Comparison of ENCODE assay signal across 25 cellular contexts in genomic region chr6:36116066-36116465, GRCh38. TPM values are rescaled to one million over a fixed set of nuclear protein-coding genes. Genes with fewer than 3 reads are reported as not detected.
DNase-seq lines count a peak whose midpoint lies in the region; TF ChIP-seq lines count a peak whose summit lies in the region.
"Had no signal": no experiment of that assay in that cellular context is flagged by ENCODE, and none has a peak within 500 bp of the region (broad histone marks: within the 10 kb centered on the region; RNA-seq: fewer than 3 reads in every experiment).

No MANE protein-coding gene starts in this region.

- H3F3A ChIP-seq in MM.1S (ENCODE audit: insufficient read depth, low read length) = peaks cover 4% of the 10 kb centered on the region

- DNase-seq in T-helper 1 cell = no peak
- no peak for DNase-seq in MM.1S
- no peak for DNase-seq in immature natural killer cell
- no peak for DNase-seq in Peyer's patch
- DNase-seq in activated gamma-delta T cell treated with Interleukin-2 at 50 U/mL for 16 hours = no peak
- no peak for DNase-seq in pons (ENCODE audit: low spot score)
- DNase-seq: activated naive CD4-positive, alpha-beta T cell treated with anti-CD3 and anti-CD28 coated beads, Interleukin-2, amount 50 U/mL, for 16 hours; activated T-cell treated with anti-CD3 and anti-CD28 coated beads, Interleukin-2, amount 50 U/mL, for 72 hours; Caco-2; DND-41; NCI-H1694 treated with DMSO at 0.1 percent for 48 hours; NCI-H2171 treated with DMSO at 0.1 percent for 48 hours; NCI-H524 treated with DMSO at 0.1 percent for 48 hours; posterior cingulate gyrus; T-helper 9 cell had no signal

- H3K27ac Mint-ChIP-seq in T-helper 1 cell treated with Interleukin-12 subunit alpha and Interleukin-12 subunit beta and Interleukin-4 antibody, amounts not matched to agents 30 μg/mL and 1 μg/mL, for 36 hours = peak overlapping the region; percentile 31
- peak overlapping the region in 5 of 6 donors; percentile 67 to 99 (median 74) for H3K27ac Mint-ChIP-seq in immature natural killer cell
- H3K27ac Mint-ChIP-seq: activated T-cell treated with anti-CD3 and anti-CD28 coated beads, Interleukin-2, amount 50 U/mL, for 72 hours; dendritic cell treated with granulocyte-macrophage colony-stimulating factor and Interleukin-4, amounts not matched to agents 40 ng/mL and 50 ng/mL, for 4 days; stimulated activated naive CD8-positive, alpha-beta T cell treated with anti-CD3 and anti-CD28 coated beads, Interleukin-15, Interleukin-2, amounts not matched to agents 100 ng/mL and 50 ng/mL, for 24 hours had no signal

- no peaks in the 10 kb centered on the region for H3K9me3 Mint-ChIP-seq in T-helper 1 cell treated with Interleukin-12 subunit alpha and Interleukin-12 subunit beta and Interleukin-4 antibody, amounts not matched to agents 30 μg/mL and 1 μg/mL, for 36 hours
- H3K9me3 Mint-ChIP-seq in immature natural killer cell = no peaks in the 10 kb centered on the region
- H3K9me3 Mint-ChIP-seq: activated T-cell treated with anti-CD3 and anti-CD28 coated beads, Interleukin-2, amount 50 U/mL, for 72 hours; dendritic cell treated with granulocyte-macrophage colony-stimulating factor and Interleukin-4, amounts not matched to agents 40 ng/mL and 50 ng/mL, for 4 days; neural crest cell; stimulated activated naive CD8-positive, alpha-beta T cell treated with anti-CD3 and anti-CD28 coated beads, Interleukin-15, Interleukin-2, amounts not matched to agents 100 ng/mL and 50 ng/mL, for 24 hours had no signal

- H3K4me3 ChIP-seq in BLaER1 treated with 17β-estradiol and CSF1 and Interleukin-3, amounts not matched to agents 10 nM and 100 nM = no peak overlapping the region
- no peak overlapping the region for H3K4me3 ChIP-seq in MM.1S (ENCODE audit: low read length)
- no peak overlapping the region for H3K4me3 ChIP-seq in Peyer's patch
- H3K4me3 ChIP-seq: ascending aorta, right lobe of liver, tibial artery had no signal

- peaks cover 7 to 38% (median 20%) of the 10 kb centered on the region in 11 experiments for H3K36me3 ChIP-seq in BLaER1 treated with 17β-estradiol and CSF1 and Interleukin-3, amounts not matched to agents 10 nM and 100 nM
- no peaks in the 10 kb centered on the region for H3K36me3 ChIP-seq in MM.1S (replicated peaks; ENCODE audit: insufficient read depth, low read length)
- H3K36me3 ChIP-seq in Peyer's patch = peaks cover 0 to 9% (median 0%) of the 10 kb centered on the region in 3 donors

- no peak overlapping the region for H3K27ac ChIP-seq in BLaER1 treated with 17β-estradiol and CSF1 and Interleukin-3, amounts not matched to agents 10 nM and 100 nM
- H3K27ac ChIP-seq in MM.1S (ENCODE audit: low read length) (no peak overlapping the region), Peyer's patch (peak overlapping the region in 1 of 4 donors; percentile 64)
- H3K27ac ChIP-seq: 22Rv1, ascending aorta, right lobe of liver, tibial artery had no signal

- no peak overlapping the region for H2AFZ ChIP-seq in MM.1S (ENCODE audit: low read length)

- no peak for TF ChIP-seq CTCF in MM.1S (IDR thresholded peaks at IDR 0.05; ENCODE audit: low read length)
- TF ChIP-seq CTCF in Peyer's patch (IDR thresholded peaks at IDR 0.05) = no peak

- H4K20me1 ChIP-seq in BLaER1 treated with 17β-estradiol and CSF1 and Interleukin-3, amounts not matched to agents 10 nM and 100 nM = peaks cover 0 to 9% (median 0%) of the 10 kb centered on the region in 11 experiments; a peak in 2 of 22 replicates
- no peaks in the 10 kb centered on the region for H4K20me1 ChIP-seq in MM.1S (ENCODE audit: insufficient read depth, low read length)

- H3K9me2 ChIP-seq in MM.1S (replicated peaks; ENCODE audit: insufficient read depth, low read length) = no peaks in the 10 kb centered on the region

- H3K79me2 ChIP-seq in MM.1S (ENCODE audit: low read length) = no peaks in the 10 kb centered on the region

- H3K9ac ChIP-seq in BLaER1 treated with 17β-estradiol and CSF1 and Interleukin-3, amounts not matched to agents 10 nM and 100 nM = no peak overlapping the region
- H3K9ac ChIP-seq in MM.1S (ENCODE audit: low read length) = no peak overlapping the region

- H3K27me3 Mint-ChIP-seq in T-helper 1 cell treated with Interleukin-12 subunit alpha and Interleukin-12 subunit beta and Interleukin-4 antibody, amounts not matched to agents 30 μg/mL and 1 μg/mL, for 36 hours (ENCODE audit: low read depth) = no peaks in the 10 kb centered on the region
- peaks cover 6 to 18% (median 8%) of the 10 kb centered on the region in 3 donors for H3K27me3 Mint-ChIP-seq in immature natural killer cell (ENCODE audit: low read depth in 3 of 3)
- H3K27me3 Mint-ChIP-seq: dendritic cell treated with granulocyte-macrophage colony-stimulating factor and Interleukin-4, amounts not matched to agents 40 ng/mL and 50 ng/mL, for 4 days; stimulated activated naive CD8-positive, alpha-beta T cell treated with anti-CD3 and anti-CD28 coated beads, Interleukin-15, Interleukin-2, amounts not matched to agents 100 ng/mL and 50 ng/mL, for 24 hours had no signal

- peaks cover 69 to 95% (median 81%) of the 10 kb centered on the region in 10 experiments for H3K4me1 ChIP-seq in BLaER1 treated with 17β-estradiol and CSF1 and Interleukin-3, amounts not matched to agents 10 nM and 100 nM
- peaks cover 48% of the 10 kb centered on the region for H3K4me1 ChIP-seq in MM.1S (ENCODE audit: low read length)
- H3K4me1 ChIP-seq in Peyer's patch = peaks cover under 1 to 18% (median 12%) of the 10 kb centered on the region in 4 donors
- H3K4me1 ChIP-seq: ascending aorta had no signal

- peaks cover 70% of the 10 kb centered on the region for H3K4me1 Mint-ChIP-seq in T-helper 1 cell treated with Interleukin-12 subunit alpha and Interleukin-12 subunit beta and Interleukin-4 antibody, amounts not matched to agents 30 μg/mL and 1 μg/mL, for 36 hours (ENCODE audit: low read depth)
- peaks cover 90 to 91% of the 10 kb centered on the region in 2 donors for H3K4me1 Mint-ChIP-seq in immature natural killer cell
- H3K4me1 Mint-ChIP-seq: neural crest cell had no signal

- H3K4me2 ChIP-seq in BLaER1 treated with 17β-estradiol and CSF1 and Interleukin-3, amounts not matched to agents 10 nM and 100 nM = peak overlapping the region in 6 of 11 experiments; percentile 32 to 71 (median 51); a peak in 8 of 22 replicates
- H3K4me2 ChIP-seq in MM.1S (ENCODE audit: low read depth, low read length) = peak overlapping the region; percentile 25; the same call in 1 of the 2 replicates

- TF ChIP-seq POLR2A in Peyer's patch (IDR thresholded peaks at IDR 0.05) = no peak

- H3K9me3 ChIP-seq in BLaER1 treated with 17β-estradiol and CSF1 and Interleukin-3, amounts not matched to agents 10 nM and 100 nM (replicated peaks in 1 of 11) = no peaks in the 10 kb centered on the region
- H3K9me3 ChIP-seq in MM.1S (replicated peaks; ENCODE audit: insufficient read depth, low read length) (no peaks in the 10 kb centered on the region), Peyer's patch (no peaks in the 10 kb centered on the region)
- H3K9me3 ChIP-seq: ascending aorta, Caco-2, right lobe of liver, tibial artery had no signal

- no peaks in the 10 kb centered on the region for H3K27me3 ChIP-seq in BLaER1 treated with 17β-estradiol and CSF1 and Interleukin-3, amounts not matched to agents 10 nM and 100 nM
- H3K27me3 ChIP-seq in MM.1S (replicated peaks; ENCODE audit: insufficient read depth, low read length) (no peaks in the 10 kb centered on the region), Peyer's patch (no peaks in the 10 kb centered on the region)
- H3K27me3 ChIP-seq: ascending aorta, right lobe of liver, tibial artery had no signal

- no peak overlapping the region for H3K4me3 Mint-ChIP-seq in T-helper 1 cell treated with Interleukin-12 subunit alpha and Interleukin-12 subunit beta and Interleukin-4 antibody, amounts not matched to agents 30 μg/mL and 1 μg/mL, for 36 hours
- H3K4me3 Mint-ChIP-seq in immature natural killer cell = peak overlapping the region in 4 of 5 donors; percentile 47 to 93 (median 72)
- H3K4me3 Mint-ChIP-seq: activated T-cell treated with anti-CD3 and anti-CD28 coated beads, Interleukin-2, amount 50 U/mL, for 72 hours; dendritic cell treated with granulocyte-macrophage colony-stimulating factor and Interleukin-4, amounts not matched to agents 40 ng/mL and 50 ng/mL, for 4 days; neural crest cell; stimulated activated naive CD8-positive, alpha-beta T cell treated with anti-CD3 and anti-CD28 coated beads, Interleukin-15, Interleukin-2, amounts not matched to agents 100 ng/mL and 50 ng/mL, for 24 hours had no signal

- peaks cover 40% of the 10 kb centered on the region for H3K36me3 Mint-ChIP-seq in T-helper 1 cell treated with Interleukin-12 subunit alpha and Interleukin-12 subunit beta and Interleukin-4 antibody, amounts not matched to agents 30 μg/mL and 1 μg/mL, for 36 hours (ENCODE audit: low read depth)
- peaks cover 0 to 20% (median 8%) of the 10 kb centered on the region in 3 donors for H3K36me3 Mint-ChIP-seq in immature natural killer cell

RNA-seq across cellular contexts. Expression of gene MAPK13, which starts 14.2 kb away (rescaled TPM):
- 10 to 100 TPM; 35.2 to 52.1 (median 38.4) TPM for polyA plus RNA-seq in immature natural killer cell
- total RNA-seq in Peyer's patch = 100 to 1,000 TPM in 3 of 4 donors, 10 to 100 TPM in 1; 66.0 to 149 (median 131) TPM
- total RNA-seq: SK-MEL-5 had no signal
